1 cellular context compared by ENCODE assay signal in the genomic region with DNA sequence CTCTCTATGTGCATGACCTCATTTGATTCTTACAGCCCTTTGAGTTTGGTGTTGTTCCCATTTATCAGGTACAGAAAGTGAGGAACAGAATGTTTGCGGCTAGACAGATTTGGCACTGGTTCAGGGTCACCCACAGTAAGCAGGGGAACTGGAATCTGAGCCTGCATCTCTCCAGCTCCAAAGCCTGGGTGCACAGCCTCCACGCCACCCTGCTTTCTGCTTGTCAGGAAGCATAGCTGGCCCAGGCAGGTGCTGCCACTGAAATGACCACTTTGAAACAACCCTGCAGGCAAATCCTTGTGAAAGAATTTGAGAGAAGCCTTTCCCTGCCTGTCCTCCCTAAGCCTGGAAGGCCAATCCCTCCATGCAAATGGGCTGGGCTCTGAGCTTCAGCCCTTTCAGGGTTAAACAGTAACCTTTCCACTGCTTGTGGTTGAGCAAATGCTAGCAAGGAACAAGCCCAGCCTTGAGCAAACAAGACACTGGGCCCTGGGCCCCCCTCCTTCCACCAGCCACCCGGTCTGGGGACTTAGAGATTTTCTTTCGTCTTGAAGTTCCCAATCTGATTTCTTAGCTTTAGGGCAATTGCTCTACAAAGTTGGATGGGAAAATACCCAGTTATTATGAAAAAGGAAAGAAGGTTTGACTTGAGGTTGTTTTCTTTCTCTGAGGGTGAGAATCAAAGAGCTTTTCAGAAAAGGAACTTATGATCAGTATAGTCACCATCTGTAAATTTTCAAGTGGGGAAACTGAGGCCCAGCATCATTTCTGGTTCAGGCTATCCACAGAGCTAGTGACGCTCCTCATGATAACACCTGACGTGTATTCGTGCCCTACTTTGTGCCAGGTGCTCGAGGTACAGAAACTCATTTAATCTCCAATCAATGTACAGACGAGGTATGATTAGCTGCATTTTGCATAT.
TF ChIP-seq lines count a peak whose summit lies in the region.

No MANE protein-coding gene starts in this region.

TF ChIP-seq in liver, 16 proteins besides CTCF, POLR2A, EP300 and RAD21 (continued from another document):
- TF ChIP-seq, protein P1, sequence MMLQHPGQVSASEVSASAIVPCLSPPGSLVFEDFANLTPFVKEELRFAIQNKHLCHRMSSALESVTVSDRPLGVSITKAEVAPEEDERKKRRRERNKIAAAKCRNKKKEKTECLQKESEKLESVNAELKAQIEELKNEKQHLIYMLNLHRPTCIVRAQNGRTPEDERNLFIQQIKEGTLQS (IDR thresholded peaks at IDR 0.05), result no peak
- peak in 1 of 2 donors; percentile 41 for TF ChIP-seq EGR1 (IDR thresholded peaks at IDR 0.05; ENCODE audit: low read depth in 2 of 2)
